5 cellular contexts compared by ENCODE assay signal in the genomic region with DNA sequence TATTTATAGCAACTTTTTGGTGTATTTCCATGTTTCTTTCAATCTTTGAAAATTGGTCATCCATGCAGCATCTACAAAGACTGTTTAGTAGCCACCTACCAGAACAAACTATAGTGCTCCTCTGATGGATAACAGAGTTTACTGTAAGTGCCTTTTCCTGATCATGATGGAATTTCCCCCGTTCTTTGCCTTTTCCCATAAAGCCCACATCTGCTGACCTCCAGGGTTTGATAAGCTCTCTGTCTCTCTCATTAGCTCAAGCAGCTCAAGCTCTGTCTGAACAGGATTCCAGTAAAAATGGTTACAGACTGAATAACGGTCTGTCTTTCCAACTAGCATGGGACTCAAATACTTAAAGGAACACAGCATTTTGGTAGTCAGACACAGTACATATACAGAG.
"Had no signal": no experiment of that assay in that cellular context is flagged by ENCODE, and none has a peak within 500 bp of the region (broad histone marks: within the 10 kb centered on the region; RNA-seq: fewer than 3 reads in every experiment).

No MANE protein-coding gene starts in this region.

- ATAC-seq: HepG2, K562 had no signal

- DNase-seq: IMR-90, KBM-7 had no signal

- H3K4me3 ChIP-seq: K562 had no signal

- H3K27ac ChIP-seq: HL-60 had no signal
